In genomic region chr22:21951931-21952465, GRCh38 we compare ENCODE assay signal across 8 cellular contexts. TPM values are rescaled to one million over a fixed set of nuclear protein-coding genes. Genes with fewer than 3 reads are reported as not detected.
DNase-seq lines count a peak whose midpoint lies in the region; ATAC-seq, FAIRE-seq and TF ChIP-seq lines count a peak whose summit lies in the region.

No MANE protein-coding gene starts in this region.

- H3K27me3 ChIP-seq in OCI-LY1 (ENCODE audit: insufficient read depth, low read length) (no peaks in the 10 kb centered on the region), small intestine (ENCODE audit: control insufficient read depth in 2 of 2, insufficient read depth in 2 of 2, low read length in 2 of 2) (no peaks in the 10 kb centered on the region)

- H3K79me2 ChIP-seq in OCI-LY1 (ENCODE audit: insufficient read depth, low read length), result no peaks in the 10 kb centered on the region

- H4K20me1 ChIP-seq in OCI-LY1 (ENCODE audit: insufficient read depth, low read length), result no peaks in the 10 kb centered on the region

- H3K4me3 ChIP-seq in OCI-LY1 (ENCODE audit: low read depth, low read length, poor library complexity, severe bottlenecking) (peak overlapping the region; percentile 74), small intestine (ENCODE audit: low read depth in 1 of 2, low read length in 2 of 2) (peak overlapping the region; percentile 59 to 65)

- H3K9me2 ChIP-seq in OCI-LY1 (ENCODE audit: low read depth, low read length), result no peaks in the 10 kb centered on the region

- DNase-seq in NCI-H1417 (lab: John Stamatoyannopoulos, UW), result peak; percentile 3 to 28 (median 24)
- no peak for DNase-seq in NCI-H1417 treated with DMSO at 0.1 percent for 48 hours (lab: John Stamatoyannopoulos, UW)
- peak; percentile 71 for DNase-seq in astrocyte of the hippocampus (ENCODE audit: low read depth, low spot score)
- DNase-seq in iPS-NIHi11 (ENCODE audit: low spot score), result peak; percentile 46
- peak; percentile 25 for DNase-seq in small intestine
- no peak for DNase-seq in NCI-H1105 (lab: John Stamatoyannopoulos, UW)

- H3F3A ChIP-seq in OCI-LY1 (ENCODE audit: insufficient read depth, low read length), result no peaks in the 10 kb centered on the region

- no peak overlapping the region for H2AFZ ChIP-seq in OCI-LY1 (ENCODE audit: low read length)

- no peak for ATAC-seq in HG02623 (IDR thresholded peaks at IDR 0.05; ENCODE audit: unreplicated experiment)

- peak overlapping the region; percentile 74 for H3K9ac ChIP-seq in OCI-LY1 (ENCODE audit: low read length)

- H3K27ac ChIP-seq in OCI-LY1 (ENCODE audit: low read depth, low read length, poor library complexity, severe bottlenecking), result no peak overlapping the region
- peak overlapping the region in 1 of 2 donors; percentile 78 for H3K27ac ChIP-seq in small intestine (ENCODE audit: low read depth in 1 of 2, low read length in 1 of 2)

- peaks cover 9% of the 10 kb centered on the region for H3K4me1 ChIP-seq in OCI-LY1 (ENCODE audit: insufficient read depth, low read length, severe bottlenecking)
- H3K4me1 ChIP-seq in small intestine (ENCODE audit: control insufficient read depth in 2 of 2, insufficient read depth in 1 of 2, low read depth in 1 of 2, low read length in 1 of 2), result no peaks in the 10 kb centered on the region

- H3K9me3 ChIP-seq in OCI-LY1 (ENCODE audit: low read length) (no peaks in the 10 kb centered on the region), small intestine (ENCODE audit: control insufficient read depth, low read depth) (no peaks in the 10 kb centered on the region)

- 7 to 22% (median 10%) methylated on average over 23 to 29 of the region's 29 CpGs for WGBS in small intestine, 3 donors

- peak overlapping the region; percentile 68 for H3K4me2 ChIP-seq in OCI-LY1 (ENCODE audit: low read length)

- no peak for FAIRE-seq in small intestine (lab: Jason Lieb, UNC)

- no peak for TF ChIP-seq CTCF in OCI-LY1 (IDR thresholded peaks at IDR 0.05; ENCODE audit: low read length)

- H3K36me3 ChIP-seq in OCI-LY1 (ENCODE audit: insufficient read depth, low read length) (no peaks in the 10 kb centered on the region; the same call in 1 of the 2 replicates), small intestine (ENCODE audit: control insufficient read depth in 2 of 2, insufficient read depth in 2 of 2, low read length in 2 of 2) (no peaks in the 10 kb centered on the region)

RNA-seq across cellular contexts. Expression of gene PPM1F, which starts 0.7 kb away (rescaled TPM):
- 10 to 100 TPM in 1 of 3 donors, 1 to 10 TPM in 2; 1.8 to 16.7 (median 4.6) TPM for polyA plus RNA-seq in small intestine

RNA-seq across cellular contexts. Expression of gene TOP3B, which starts 30.6 kb away (rescaled TPM):
- polyA plus RNA-seq in small intestine, result 10 to 100 TPM; 12.0 to 15.0 (median 14.1) TPM

Comparison
In these comparisons a context has a peak if more than half of its experiments do, and no peak if none do; other contexts are left out.
1. DNase-seq: peak in NCI-H1417 (3 of 3), astrocyte of the hippocampus (single experiment), iPS-NIHi11 (single experiment) and small intestine (single experiment); none in NCI-H1417 treated with DMSO at 0.1 percent for 48 hours (single experiment) and NCI-H1105 (single experiment).